1 cellular context compared by ENCODE assay signal in the genomic region with DNA sequence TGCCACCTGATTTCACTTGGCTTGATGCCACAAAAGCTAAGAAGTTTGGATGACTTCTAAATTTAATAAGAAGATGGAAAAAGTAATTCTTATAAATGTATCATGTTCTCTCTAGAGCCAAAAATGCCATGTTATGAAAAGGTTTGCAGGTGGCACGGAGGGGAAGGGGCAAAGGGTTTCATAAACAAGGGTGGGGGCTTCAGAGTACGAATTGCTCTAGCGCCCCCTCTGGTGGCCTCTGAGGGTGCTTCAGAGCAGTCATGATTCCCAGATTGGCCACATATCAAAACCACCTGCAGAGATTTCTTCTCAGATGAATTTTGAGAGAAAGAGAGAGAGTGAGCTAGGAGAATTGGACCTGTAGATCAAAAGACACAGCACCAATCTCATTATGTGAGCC.
TF ChIP-seq lines count a peak whose summit lies in the region.

No MANE protein-coding gene starts in this region.

TF ChIP-seq in endothelial cell of umbilical vein, 7 proteins besides CTCF, POLR2A, EP300 and RAD21 (continued from another document):
- no peak for TF ChIP-seq EZH2 (IDR thresholded peaks at IDR 0.05; ENCODE audit: borderline replicate concordance, low read depth, low read length, severe bottlenecking)
